Comparison of ENCODE assay signal across 1 cellular context in genomic region chr22:35205141-35205775, GRCh38.
TF ChIP-seq lines count a peak whose summit lies in the region.

No MANE protein-coding gene starts in this region.

TF ChIP-seq in SK-N-SH treated with all-trans-retinoic acid at 6 μM for 48 hours, 23 proteins besides CTCF, POLR2A, EP300 and RAD21 (continued from another document):
- no peak for TF ChIP-seq PATZ1 (CRISPR knock-in tag; IDR thresholded peaks at IDR 0.05; ENCODE audit: borderline replicate concordance)
- no peak for TF ChIP-seq RARB (CRISPR knock-in tag; IDR thresholded peaks at IDR 0.05)
